22 cellular contexts compared by ENCODE assay signal in genomic region chr9:96006296-96006890, GRCh38.
"Had no signal": no experiment of that assay in that cellular context is flagged by ENCODE, and none has a peak within 500 bp of the region (broad histone marks: within the 10 kb centered on the region; RNA-seq: fewer than 3 reads in every experiment).

No MANE protein-coding gene starts in this region.

- H3K36me3 ChIP-seq: breast epithelium had no signal

- H3K27me3 ChIP-seq: breast epithelium had no signal

- H2AFZ ChIP-seq: PC-9 had no signal

- H3K27ac ChIP-seq: breast epithelium, PC-9, SK-N-MC, VCaP had no signal

- DNase-seq: activated CD4-positive, CD25-positive, alpha-beta regulatory T cell; activated CD8-positive, alpha-beta memory T cell treated with anti-CD3 and anti-CD28 coated beads, Interleukin-2, amount 50 U/mL, for 4 hours; activated CD8-positive, alpha-beta T cell treated with anti-CD3 and anti-CD28 coated beads for 36 hours; activated naive CD4-positive, alpha-beta T cell; activated T-cell treated with anti-CD3 and anti-CD28 coated beads, Interleukin-2, amount 50 U/mL, for 72 hours; aorta; caudate nucleus; Kasumi-1; NCI-H1105; NCI-H1436; NCI-H1694 treated with DMSO at 0.1 percent for 48 hours; NCI-H2029 treated with DMSO at 0.1 percent for 48 hours; NCI-H345; NCI-H510A treated with DMSO at 0.1 percent for 48 hours; NCI-H69; PC-9; SIG-M5; T-cell; T1000 had no signal

- H3K4me1 ChIP-seq: breast epithelium had no signal

- H3K4me3 ChIP-seq: breast epithelium, PC-9, SK-N-MC had no signal

- H3K4me2 ChIP-seq: PC-9 had no signal
